Comparison of ENCODE assay signal across 16 cellular contexts in the genomic region with DNA sequence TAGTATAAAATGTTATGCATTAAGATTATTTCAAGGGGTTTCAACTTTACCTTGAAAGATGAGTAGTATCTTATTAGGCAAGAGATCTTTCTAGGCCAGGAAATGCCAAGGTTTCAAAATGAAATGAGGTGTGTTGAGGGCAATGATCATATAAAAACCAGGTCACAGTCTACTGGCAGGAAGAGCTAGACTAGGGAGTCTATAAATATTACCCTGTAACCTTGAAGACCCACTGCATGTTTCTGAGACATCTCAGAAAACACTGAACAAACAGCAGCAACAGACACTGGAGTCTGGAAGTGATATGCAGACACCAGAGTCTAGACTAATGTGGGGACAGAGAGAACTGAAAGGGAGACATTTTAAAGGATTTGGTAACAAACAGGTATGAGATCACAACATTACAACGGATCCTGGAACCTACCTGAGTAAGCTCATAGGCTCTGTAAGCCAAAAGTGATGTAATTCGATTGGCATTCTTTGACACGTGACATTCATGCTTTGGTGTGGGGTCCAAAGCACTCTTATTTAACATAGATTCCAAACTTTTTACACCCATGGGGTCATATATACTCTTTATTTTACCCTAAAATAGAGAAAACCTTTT. TPM values are rescaled to one million over a fixed set of nuclear protein-coding genes. Genes with fewer than 3 reads are reported as not detected.
DNase-seq lines count a peak whose midpoint lies in the region; ATAC-seq, FAIRE-seq and TF ChIP-seq lines count a peak whose summit lies in the region.
"Had no signal": no experiment of that assay in that cellular context is flagged by ENCODE, and none has a peak within 500 bp of the region (broad histone marks: within the 10 kb centered on the region; RNA-seq: fewer than 3 reads in every experiment).

No MANE protein-coding gene starts in this region.

- in situ Hi-C loops in gastrocnemius medialis (cut with MboI; ENCODE audit: low sequenced_read_pairs in 4 of 4): no loop called here

- no peaks in the 10 kb centered on the region for H3K27me3 Mint-ChIP-seq in activated naive CD4-positive, alpha-beta T cell treated with anti-CD3 and anti-CD28 coated beads for 36 hours (ENCODE audit: low read depth)
- H3K27me3 Mint-ChIP-seq in activated naive CD4-positive, alpha-beta T cell treated with anti-CD3 and anti-CD28 coated beads, Interleukin-2, amount 10 ng/mL, durations not matched to agents 7 days and 5 days: no peaks in the 10 kb centered on the region
- H3K27me3 Mint-ChIP-seq in T-cell (no peaks in the 10 kb centered on the region), endodermal cell (ENCODE audit: insufficient read depth) (no peaks in the 10 kb centered on the region)

- peak overlapping the region; percentile 19 for H3K27ac Mint-ChIP-seq in activated naive CD4-positive, alpha-beta T cell treated with anti-CD3 and anti-CD28 coated beads for 36 hours
- H3K27ac Mint-ChIP-seq in activated naive CD4-positive, alpha-beta T cell treated with anti-CD3 and anti-CD28 coated beads, Interleukin-2, amount 10 ng/mL, durations not matched to agents 7 days and 5 days: no peak overlapping the region
- H3K27ac Mint-ChIP-seq in T-cell: peak overlapping the region; percentile 25 to 68
- peak overlapping the region; percentile 50 for H3K27ac Mint-ChIP-seq in endodermal cell

- H3K36me3 ChIP-seq in endodermal cell (ENCODE audit: control insufficient read depth, insufficient read depth, low read length) (peaks cover 99% of the 10 kb centered on the region), small intestine (ENCODE audit: control insufficient read depth in 2 of 2, insufficient read depth in 2 of 2, low read length in 2 of 2) (peaks cover 8 to 20% of the 10 kb centered on the region in 2 donors), gastrocnemius medialis (peaks cover 7 to 74% of the 10 kb centered on the region in 2 donors)
- H3K36me3 ChIP-seq: uterus had no signal

- no peak for TF ChIP-seq POLR2A in gastrocnemius medialis (IDR thresholded peaks at IDR 0.05)

- H3K4me1 ChIP-seq in endodermal cell (ENCODE audit: control insufficient read depth, insufficient read depth, low read length): no peaks in the 10 kb centered on the region
- H3K4me1 ChIP-seq in small intestine (ENCODE audit: control insufficient read depth in 2 of 2, insufficient read depth in 1 of 2, low read depth in 1 of 2, low read length in 1 of 2): no peaks in the 10 kb centered on the region
- H3K4me1 ChIP-seq in gastrocnemius medialis: no peaks in the 10 kb centered on the region
- H3K4me1 ChIP-seq: right lobe of liver, uterus had no signal

- CTCF ChIA-PET in activated naive CD4-positive, alpha-beta T cell treated with anti-CD3 and anti-CD28 coated beads for 36 hours (lab: Charles Lee): no interaction called here
- CTCF ChIA-PET in activated naive CD4-positive, alpha-beta T cell treated with anti-CD3 and anti-CD28 coated beads, Interleukin-2, amount 10 ng/mL, durations not matched to agents 7 days and 5 days (lab: Charles Lee): no interaction called here
- CTCF ChIA-PET in T-cell (lab: Charles Lee): interaction anchor here (0.5 to 0.8 kb wide), 2 partner anchors 14 to 35 kb away, joined by 3 read pairs; no protein-coding TSS in a partner anchor

- FAIRE-seq in small intestine (lab: Jason Lieb, UNC): no peak

- H3K4me3 ChIP-seq in endodermal cell (ENCODE audit: low read length) (no peak overlapping the region), small intestine (ENCODE audit: low read depth in 1 of 2, low read length in 2 of 2) (no peak overlapping the region), gastrocnemius medialis (no peak overlapping the region)
- H3K4me3 ChIP-seq: right lobe of liver, uterus had no signal

- peaks cover 49% of the 10 kb centered on the region for H3K36me3 Mint-ChIP-seq in activated naive CD4-positive, alpha-beta T cell treated with anti-CD3 and anti-CD28 coated beads for 36 hours (ENCODE audit: low read depth)
- H3K36me3 Mint-ChIP-seq in activated naive CD4-positive, alpha-beta T cell treated with anti-CD3 and anti-CD28 coated beads, Interleukin-2, amount 10 ng/mL, durations not matched to agents 7 days and 5 days: peaks cover 60% of the 10 kb centered on the region
- H3K36me3 Mint-ChIP-seq in T-cell: peaks cover 58% of the 10 kb centered on the region
- peaks cover 73% of the 10 kb centered on the region for H3K36me3 Mint-ChIP-seq in endodermal cell (ENCODE audit: low read depth)

- peaks cover 19% of the 10 kb centered on the region for H3K9me3 ChIP-seq in endodermal cell (ENCODE audit: control insufficient read depth, low read length)
- no peaks in the 10 kb centered on the region for H3K9me3 ChIP-seq in small intestine (ENCODE audit: control insufficient read depth, low read depth)
- H3K9me3 ChIP-seq in gastrocnemius medialis: no peaks in the 10 kb centered on the region
- H3K9me3 ChIP-seq: right lobe of liver, uterus had no signal

- TF ChIP-seq CTCF in endodermal cell (conservative IDR thresholded peaks at IDR 0.05) (no peak), gastrocnemius medialis (IDR thresholded peaks at IDR 0.05 in 4 of 5, conservative IDR thresholded peaks at IDR 0.05 in 1 of 5) (no peak)

- intact Hi-C loops in activated naive CD4-positive, alpha-beta T cell treated with anti-CD3 and anti-CD28 coated beads for 36 hours (cut with micrococcal nuclease): no loop called here
- intact Hi-C loops in gastrocnemius medialis (cut with DNase I; ENCODE audit: low total_unique reads): no loop called here

- no peaks in the 10 kb centered on the region for H3K9me3 Mint-ChIP-seq in activated naive CD4-positive, alpha-beta T cell treated with anti-CD3 and anti-CD28 coated beads for 36 hours
- no peaks in the 10 kb centered on the region for H3K9me3 Mint-ChIP-seq in activated naive CD4-positive, alpha-beta T cell treated with anti-CD3 and anti-CD28 coated beads, Interleukin-2, amount 10 ng/mL, durations not matched to agents 7 days and 5 days
- no peaks in the 10 kb centered on the region for H3K9me3 Mint-ChIP-seq in T-cell
- no peaks in the 10 kb centered on the region for H3K9me3 Mint-ChIP-seq in endodermal cell
- H3K9me3 Mint-ChIP-seq: activated naive CD4-positive, alpha-beta T cell treated with anti-CD3 and anti-CD28 coated beads, Interleukin-2, amount 50 U/mL, for 72 hours had no signal

- DNase-seq in activated naive CD4-positive, alpha-beta T cell treated with anti-CD3 and anti-CD28 coated beads for 36 hours: no peak
- no peak for DNase-seq in activated naive CD4-positive, alpha-beta T cell treated with anti-CD3 and anti-CD28 coated beads, Interleukin-2, amount 10 ng/mL, durations not matched to agents 7 days and 5 days
- DNase-seq in T-cell (no peak), endodermal cell (no peak), small intestine (peak; percentile 2), gastrocnemius medialis (no peak), midbrain (lab: John Stamatoyannopoulos, UW) (no peak)
- DNase-seq: IMR-90, MM.1S, NCI-H187, occipital lobe, right lobe of liver, SHP77 treated with DMSO at 0.1 percent for 48 hours, uterus had no signal

- POLR2A ChIA-PET in T-cell (lab: Charles Lee): no interaction called here

- WGBS in endodermal cell (ENCODE audit: insufficient coverage in 1 of 2, insufficient read length in 1 of 2), 2 experiments: 92 to 96% methylated on average over 3 of the region's 3 CpGs
- 86 to 88% (median 87%) methylated on average over 3 of the region's 3 CpGs for WGBS in small intestine, 3 donors

- H3K4me3 Mint-ChIP-seq in activated naive CD4-positive, alpha-beta T cell treated with anti-CD3 and anti-CD28 coated beads for 36 hours: no peak overlapping the region
- H3K4me3 Mint-ChIP-seq in activated naive CD4-positive, alpha-beta T cell treated with anti-CD3 and anti-CD28 coated beads, Interleukin-2, amount 10 ng/mL, durations not matched to agents 7 days and 5 days: no peak overlapping the region
- H3K4me3 Mint-ChIP-seq in T-cell: no peak overlapping the region
- H3K4me3 Mint-ChIP-seq in endodermal cell: no peak overlapping the region

- H3K4me1 Mint-ChIP-seq in activated naive CD4-positive, alpha-beta T cell treated with anti-CD3 and anti-CD28 coated beads for 36 hours (ENCODE audit: low read depth): peaks cover 23% of the 10 kb centered on the region
- peaks cover 9% of the 10 kb centered on the region for H3K4me1 Mint-ChIP-seq in activated naive CD4-positive, alpha-beta T cell treated with anti-CD3 and anti-CD28 coated beads, Interleukin-2, amount 10 ng/mL, durations not matched to agents 7 days and 5 days
- H3K4me1 Mint-ChIP-seq in T-cell (peaks cover 23 to 37% (median 36%) of the 10 kb centered on the region in 3 donors), endodermal cell (no peaks in the 10 kb centered on the region)

- no peak overlapping the region for H3K9ac ChIP-seq in endodermal cell (ENCODE audit: extremely low read depth, low read length, poor library complexity, severe bottlenecking)

- H3K27me3 ChIP-seq in endodermal cell (ENCODE audit: control insufficient read depth, insufficient read depth, low read length, poor library complexity, severe bottlenecking): no peaks in the 10 kb centered on the region
- H3K27me3 ChIP-seq in small intestine (ENCODE audit: control insufficient read depth in 2 of 2, insufficient read depth in 2 of 2, low read length in 2 of 2): no peaks in the 10 kb centered on the region
- H3K27me3 ChIP-seq in gastrocnemius medialis: no peaks in the 10 kb centered on the region
- H3K27me3 ChIP-seq: right lobe of liver, uterus had no signal

- ATAC-seq in T-cell (replicated peaks in 1 of 4): peak in 2 of 4 experiments; percentile 39 to 53
- ATAC-seq in HG02973 (IDR thresholded peaks at IDR 0.05; ENCODE audit: unreplicated experiment): no peak
- no peak for ATAC-seq in gastrocnemius medialis

- no peak overlapping the region for H3K27ac ChIP-seq in endodermal cell (ENCODE audit: low read depth, low read length)
- H3K27ac ChIP-seq in small intestine (ENCODE audit: low read depth in 1 of 2, low read length in 1 of 2): no peak overlapping the region
- H3K27ac ChIP-seq in gastrocnemius medialis: no peak overlapping the region
- H3K27ac ChIP-seq: right lobe of liver, uterus had no signal

RNA-seq across cellular contexts. Expression of gene TASOR, which starts 15.0 kb away (rescaled TPM):
- total RNA-seq in activated naive CD4-positive, alpha-beta T cell treated with anti-CD3 and anti-CD28 coated beads for 36 hours: 10 to 100 TPM; 39.3 to 39.8 TPM
- 10 to 100 TPM; 69.5 to 81.7 (median 75.8) TPM for total RNA-seq in T-cell
- 10 to 100 TPM; 62.5 to 94.2 TPM for total RNA-seq in endodermal cell
- polyA plus RNA-seq in endodermal cell (2013, experiment 1 of 2): 65.3 TPM
- 75.6 TPM for polyA plus RNA-seq in endodermal cell (2013, experiment 2 of 2)
- 10 to 100 TPM; 16.8 to 20.9 (median 20.1) TPM for polyA plus RNA-seq in small intestine
- 10 to 100 TPM; 15.4 to 47.2 (median 31.8) TPM for total RNA-seq in gastrocnemius medialis

Comparison
In these comparisons a context has a peak if more than half of its experiments do, and no peak if none do; other contexts are left out.
1. CTCF ChIA-PET loops: an anchor here in T-cell (0.5 to 0.8 kb wide); none called in activated naive CD4-positive, alpha-beta T cell treated with anti-CD3 and anti-CD28 coated beads for 36 hours and activated naive CD4-positive, alpha-beta T cell treated with anti-CD3 and anti-CD28 coated beads, Interleukin-2, amount 10 ng/mL, durations not matched to agents 7 days and 5 days.